9 cellular contexts compared by ENCODE assay signal in genomic region chr1:226679853-226680516, GRCh38. TPM values are rescaled to one million over a fixed set of nuclear protein-coding genes. Genes with fewer than 3 reads are reported as not detected.
DNase-seq lines count a peak whose midpoint lies in the region; ATAC-seq lines count a peak whose summit lies in the region.
"Had no signal": no experiment of that assay in that cellular context is flagged by ENCODE, and none has a peak within 500 bp of the region (broad histone marks: within the 10 kb centered on the region; RNA-seq: fewer than 3 reads in every experiment).

No MANE protein-coding gene starts in this region.

- H3K36me3 Mint-ChIP-seq in activated CD4-positive, alpha-beta T cell treated with anti-CD3 and anti-CD28 coated beads for 36 hours (ENCODE audit: low read depth), result peaks cover 34% of the 10 kb centered on the region

- peak overlapping the region; percentile 72 for H3K9ac ChIP-seq in HUES6 (ENCODE audit: low read length)

- H3K4me1 ChIP-seq in HUES6 (ENCODE audit: control insufficient read depth, insufficient read depth, low read length), result peaks cover 53% of the 10 kb centered on the region

- H3K27ac ChIP-seq in HUES6 (ENCODE audit: low read depth, low read length) (no peak overlapping the region), cingulate gyrus (ENCODE audit: low read depth, low read length) (peak overlapping the region; percentile 92)
- H3K27ac ChIP-seq: A549 had no signal

- H3K27me3 Mint-ChIP-seq in activated CD4-positive, alpha-beta T cell treated with anti-CD3 and anti-CD28 coated beads for 36 hours, result no peaks in the 10 kb centered on the region

- POLR2A ChIA-PET in activated CD4-positive, alpha-beta T cell treated with anti-CD3 and anti-CD28 coated beads for 36 hours (lab: Charles Lee), result no interaction called here

- no peaks in the 10 kb centered on the region for H3K9me3 ChIP-seq in HUES6 (ENCODE audit: control insufficient read depth, insufficient read depth, low read depth, low read length)
- H3K9me3 ChIP-seq: A549 had no signal

- CTCF ChIA-PET in activated CD4-positive, alpha-beta T cell treated with anti-CD3 and anti-CD28 coated beads for 36 hours (lab: Charles Lee), result interaction anchor here (0.7 to 3.1 kb wide), 13 partner anchors 8 to 123 kb away, joined by 3 to 17 read pairs (median 3); no protein-coding TSS in a partner anchor

- H3K36me3 ChIP-seq in HUES6 (ENCODE audit: control insufficient read depth, insufficient read depth, low read length), result no peaks in the 10 kb centered on the region

- H3K4me3 Mint-ChIP-seq in activated CD4-positive, alpha-beta T cell treated with anti-CD3 and anti-CD28 coated beads for 36 hours, result peak overlapping the region; percentile 67

- intact Hi-C loops in activated CD4-positive, alpha-beta T cell treated with anti-CD3 and anti-CD28 coated beads for 36 hours (cut with DNase I, micrococcal nuclease), result loop anchor here (1.0 to 5.0 kb wide), 3 partner anchors 7 to 273 kb away; partner anchors contain the start of gene PARP1 (in 1 of the 2)

- H3K27me3 ChIP-seq in HUES6 (ENCODE audit: control insufficient read depth, insufficient read depth, low read length), result peaks cover 74% of the 10 kb centered on the region

- peaks cover 99% of the 10 kb centered on the region for H3K4me1 Mint-ChIP-seq in activated CD4-positive, alpha-beta T cell treated with anti-CD3 and anti-CD28 coated beads for 36 hours

- peak; percentile 20 for ATAC-seq in activated CD4-positive, alpha-beta T cell treated with anti-CD3 and anti-CD28 coated beads for 36 hours
- no peak for ATAC-seq in HG02763 (IDR thresholded peaks at IDR 0.05; ENCODE audit: unreplicated experiment)
- ATAC-seq: A549 had no signal

- peak overlapping the region; percentile 95 for H3K27ac Mint-ChIP-seq in activated CD4-positive, alpha-beta T cell treated with anti-CD3 and anti-CD28 coated beads for 36 hours

- peak overlapping the region; percentile 57 for H3K4me3 ChIP-seq in HUES6 (ENCODE audit: low read depth, low read length)
- H3K4me3 ChIP-seq: A549 had no signal

- H3K9me3 Mint-ChIP-seq in activated CD4-positive, alpha-beta T cell treated with anti-CD3 and anti-CD28 coated beads for 36 hours (ENCODE audit: low read depth), result no peaks in the 10 kb centered on the region

- DNase-seq in NCI-H1436 (lab: John Stamatoyannopoulos, UW) (peak; percentile 71), NCI-H1436 treated with DMSO at 0.1 percent for 48 hours (lab: John Stamatoyannopoulos, UW) (no peak), kidney glomerular epithelial cell (lab: John Stamatoyannopoulos, UW) (peak; percentile 22)
- DNase-seq in activated CD4-positive, alpha-beta T cell treated with anti-CD3 and anti-CD28 coated beads for 36 hours, result peak; percentile 89
- DNase-seq in stimulated activated CD4-positive, alpha-beta T cell treated with anti-CD3 and anti-CD28 coated beads, Interleukin-15, amount 100 ng/mL, for 1 hour (ENCODE audit: low read depth in 1 of 2, low spot score in 1 of 2), result peak; percentile 67 to 71

RNA-seq across cellular contexts. Expression of gene ITPKB, which starts 59.1 kb away (rescaled TPM):
- total RNA-seq in activated CD4-positive, alpha-beta T cell treated with anti-CD3 and anti-CD28 coated beads for 36 hours, result 10 to 100 TPM; 31.0 to 31.9 TPM
